In genomic region chr11:111260761-111261160, GRCh38 we compare ENCODE assay signal across 22 cellular contexts.
"Had no signal": no experiment of that assay in that cellular context is flagged by ENCODE, and none has a peak within 500 bp of the region (broad histone marks: within the 10 kb centered on the region; RNA-seq: fewer than 3 reads in every experiment).

No MANE protein-coding gene starts in this region.

- ATAC-seq: left cardiac atrium; left lung; naive thymus-derived CD4-positive, alpha-beta T cell; sciatic nerve; stimulated activated naive CD8-positive, alpha-beta T cell treated with anti-CD3 and anti-CD28 coated beads, Interleukin-15, amount 100 ng/mL, for 72 hours; upper lobe of right lung had no signal

- H3K9me3 ChIP-seq: left lung, prostate gland, right atrium auricular region, suprapubic skin, transverse colon, upper lobe of right lung, uterus had no signal

- H3K4me1 ChIP-seq: left lung, neural progenitor cell, parathyroid adenoma, prostate gland, right atrium auricular region, suprapubic skin, transverse colon, upper lobe of right lung, uterus had no signal

- H3K4me3 ChIP-seq: dorsolateral prefrontal cortex, left lung, neural progenitor cell, prostate gland, right atrium auricular region, smooth muscle cell, suprapubic skin, transverse colon, upper lobe of right lung, uterus had no signal

- H3K36me3 ChIP-seq: left lung, neural progenitor cell, prostate gland, right atrium auricular region, suprapubic skin, transverse colon, upper lobe of right lung, uterus had no signal

- H3K27me3 ChIP-seq: left lung, neural progenitor cell, right atrium auricular region, transverse colon, upper lobe of right lung, uterus had no signal

- H3K4me2 ChIP-seq: neural progenitor cell, smooth muscle cell had no signal

- H2AFZ ChIP-seq: neural progenitor cell, parathyroid adenoma had no signal

- H3K79me2 ChIP-seq: parathyroid adenoma had no signal

- DNase-seq: dorsolateral prefrontal cortex; effector CD4-positive, alpha-beta T cell; left cardiac atrium; left lung; mesenchymal stem cell; naive thymus-derived CD4-positive, alpha-beta T cell; stimulated activated CD4-positive, alpha-beta T cell treated with anti-CD3 and anti-CD28 coated beads, Interleukin-12 subunit alpha, Interleukin-12 subunit beta, amount 100 ng/mL, for 4 hours; stimulated activated CD4-positive, alpha-beta T cell treated with anti-CD3 and anti-CD28 coated beads, Interleukin-1b, Interleukin-23, amount 100 ng/mL, for 48 hours; stimulated activated CD4-positive, alpha-beta T cell treated with anti-CD3 and anti-CD28 coated beads, Interleukin-4, amount 100 ng/mL, for 1 hour; stimulated activated CD8-positive, alpha-beta memory T cell treated with anti-CD3 and anti-CD28 coated beads, Interleukin-4, amount 100 ng/mL, for 48 hours; stimulated activated naive CD4-positive, alpha-beta T cell; stimulated activated naive CD8-positive, alpha-beta T cell treated with anti-CD3 and anti-CD28 coated beads, Interleukin-15, amount 100 ng/mL, for 72 hours; transverse colon; upper lobe of right lung; uterus had no signal

- H3K9ac ChIP-seq: neural progenitor cell, parathyroid adenoma had no signal

- H3K27ac ChIP-seq: dorsolateral prefrontal cortex, left lung, neural progenitor cell, parathyroid adenoma, prostate gland, right atrium auricular region, suprapubic skin, transverse colon, upper lobe of right lung, uterus had no signal
